In the genomic region with DNA sequence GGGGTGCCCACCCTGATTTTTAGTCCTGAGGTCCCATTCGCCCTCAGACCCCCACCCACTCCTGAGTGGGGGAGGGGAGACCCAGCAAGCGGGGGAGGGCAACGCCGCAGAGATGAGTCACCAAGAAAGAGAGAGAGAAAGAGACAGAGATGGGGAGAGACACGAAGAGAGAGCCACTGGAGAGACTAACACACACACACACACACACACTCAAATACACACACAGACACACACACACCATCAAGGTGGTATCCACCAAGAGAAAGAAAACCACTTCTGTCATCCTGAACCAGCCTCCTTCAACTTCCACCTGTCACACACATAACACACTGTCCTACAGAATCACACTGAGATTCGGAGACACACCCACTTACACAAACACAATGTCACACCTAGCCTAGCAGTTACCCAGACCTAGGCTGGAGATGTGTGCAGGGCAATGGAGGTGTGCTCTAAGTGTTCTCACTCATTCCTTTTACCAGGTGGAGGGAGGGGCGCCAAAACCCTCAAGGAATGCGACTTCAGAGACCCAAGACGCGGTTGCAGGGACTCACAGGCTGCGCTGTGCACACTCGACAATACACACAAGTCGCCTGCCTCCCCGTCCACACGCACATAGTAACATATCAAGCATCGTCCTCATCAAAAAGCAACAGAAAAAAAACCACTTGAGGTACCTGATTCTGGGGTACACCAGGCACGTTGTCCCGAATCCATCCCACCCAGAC, we compare ENCODE assay signal across 1 cellular context.
TF ChIP-seq lines count a peak whose summit lies in the region.

No MANE protein-coding gene starts in this region.

TF ChIP-seq in WTC11, 78 proteins besides CTCF, POLR2A, EP300 and RAD21:
- TF ChIP-seq ARID4B (CRISPR knock-in tag; IDR thresholded peaks at IDR 0.05; ENCODE audit: borderline replicate concordance) (no peak), GTF2I (CRISPR knock-in tag; conservative IDR thresholded peaks at IDR 0.05) (no peak), KAT7 (CRISPR knock-in tag; IDR thresholded peaks at IDR 0.05; ENCODE audit: borderline replicate concordance) (no peak), PRDM15 (CRISPR knock-in tag; IDR thresholded peaks at IDR 0.05) (no peak), NFATC4 (CRISPR knock-in tag; IDR thresholded peaks at IDR 0.05) (no peak), ESRRA (CRISPR knock-in tag; IDR thresholded peaks at IDR 0.05; ENCODE audit: borderline replicate concordance) (no peak), FOXJ3 (CRISPR knock-in tag; IDR thresholded peaks at IDR 0.05; ENCODE audit: borderline replicate concordance) (no peak), CREB1 (CRISPR knock-in tag; IDR thresholded peaks at IDR 0.05) (no peak), GABPB1 (CRISPR knock-in tag; IDR thresholded peaks at IDR 0.05) (no peak)
- TF ChIP-seq, protein P1, sequence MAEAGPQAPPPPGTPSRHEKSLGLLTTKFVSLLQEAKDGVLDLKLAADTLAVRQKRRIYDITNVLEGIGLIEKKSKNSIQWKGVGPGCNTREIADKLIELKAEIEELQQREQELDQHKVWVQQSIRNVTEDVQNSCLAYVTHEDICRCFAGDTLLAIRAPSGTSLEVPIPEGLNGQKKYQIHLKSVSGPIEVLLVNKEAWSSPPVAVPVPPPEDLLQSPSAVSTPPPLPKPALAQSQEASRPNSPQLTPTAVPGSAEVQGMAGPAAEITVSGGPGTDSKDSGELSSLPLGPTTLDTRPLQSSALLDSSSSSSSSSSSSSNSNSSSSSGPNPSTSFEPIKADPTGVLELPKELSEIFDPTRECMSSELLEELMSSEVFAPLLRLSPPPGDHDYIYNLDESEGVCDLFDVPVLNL (CRISPR knock-in tag; IDR thresholded peaks at IDR 0.05; ENCODE audit: borderline replicate concordance, low read depth), result no peak
